ENCODE assay signal across 21 cellular contexts in genomic region chr22:19223617-19224016, GRCh38.
"Had no signal": no experiment of that assay in that cellular context is flagged by ENCODE, and none has a peak within 500 bp of the region (broad histone marks: within the 10 kb centered on the region; RNA-seq: fewer than 3 reads in every experiment).

No MANE protein-coding gene starts in this region.

- ATAC-seq: SK-N-SH treated with all-trans-retinoic acid at 6 μM for 48 hours had no signal

- H3K27ac ChIP-seq: RWPE1 had no signal

- FAIRE-seq: RCC 7860 had no signal

- DNase-seq: Kasumi-1, KG1, MV-4-11, NCI-H1048, NCI-H1105, NCI-H1436 treated with DMSO at 0.1 percent for 48 hours, NCI-H1694, NCI-H187 treated with DMSO at 0.1 percent for 48 hours, NCI-H2029 treated with DMSO at 0.1 percent for 48 hours, NCI-H2171, NCI-H226, NCI-H446, NCI-H510A, NCI-H524 treated with DMSO at 0.1 percent for 48 hours, NCI-H69, NCI-H774, SHP77, T-helper 1 cell had no signal
